Comparison of ENCODE assay signal across 8 cellular contexts in genomic region chr17:13171790-13172189, GRCh38.
"Had no signal": no experiment of that assay in that cellular context is flagged by ENCODE, and none has a peak within 500 bp of the region (broad histone marks: within the 10 kb centered on the region; RNA-seq: fewer than 3 reads in every experiment).

No MANE protein-coding gene starts in this region.

- H3K27ac ChIP-seq: HL-60, KMS-11 had no signal

- ATAC-seq: HepG2 had no signal

- FAIRE-seq: HepG2, HTR-8/SVneo had no signal

- H3K9ac ChIP-seq: KMS-11 had no signal

- DNase-seq: IMR-90, Karpas-422, KBM-7, KG1 had no signal

- H3K4me2 ChIP-seq: KMS-11 had no signal
